35 cellular contexts compared by ENCODE assay signal in the genomic region with DNA sequence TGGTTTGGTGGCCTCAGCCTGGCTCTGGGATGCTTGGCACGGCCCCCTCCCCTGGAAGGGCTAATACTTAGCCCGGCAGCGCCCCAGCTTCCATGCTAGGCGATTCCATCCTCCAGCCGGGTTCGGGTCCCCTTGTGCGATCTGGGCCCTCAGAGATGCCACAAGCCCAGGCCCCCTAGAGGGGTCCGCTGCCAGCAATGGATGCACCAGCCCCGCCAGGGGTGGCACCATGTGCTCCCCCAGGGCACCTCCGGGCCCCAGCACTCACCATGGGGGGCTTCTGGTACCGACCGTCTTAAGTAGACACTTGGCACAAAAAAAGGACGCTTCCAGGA.
"Had no signal": no experiment of that assay in that cellular context is flagged by ENCODE, and none has a peak within 500 bp of the region (broad histone marks: within the 10 kb centered on the region; RNA-seq: fewer than 3 reads in every experiment).

No MANE protein-coding gene starts in this region.

- H2AFZ ChIP-seq: parathyroid adenoma had no signal

- FAIRE-seq: colon, endometrium, islet of Langerhans, small intestine had no signal

- H3K27ac Mint-ChIP-seq: dendritic cell treated with granulocyte-macrophage colony-stimulating factor and Interleukin-4, amounts not matched to agents 40 ng/mL and 50 ng/mL, for 4 days; memory B cell; mesothelial cell of epicardium; natural killer cell treated with Interleukin-12 subunit alpha and Interleukin-12 subunit beta and Interleukin-15 and Interleukin-18, amount 100 ng/mL, for 72 hours; stimulated activated effector memory CD8-positive, alpha-beta T cell treated with anti-CD3 and anti-CD28 coated beads, Interleukin-12 subunit alpha, Interleukin-12 subunit beta, amount 100 ng/mL, for 72 hours had no signal

- H3K27ac ChIP-seq: esophagus squamous epithelium, heart right ventricle, left ventricle myocardium inferior, neutrophil, parathyroid adenoma, prostate gland, stomach, thyroid gland had no signal

- H3K9me3 ChIP-seq: esophagus squamous epithelium, heart right ventricle, left ventricle myocardium inferior, mucosa of descending colon, neutrophil, prostate gland, thyroid gland had no signal

- ATAC-seq: left colon; mucosa of descending colon; stimulated activated effector memory CD8-positive, alpha-beta T cell treated with anti-CD3 and anti-CD28 coated beads, Interleukin-12 subunit alpha, Interleukin-12 subunit beta, amount 100 ng/mL, for 72 hours had no signal

- H3K4me1 Mint-ChIP-seq: mesothelial cell of epicardium, neural crest cell had no signal

- H3K4me3 ChIP-seq: esophagus squamous epithelium, heart right ventricle, left ventricle myocardium inferior, lung, mucosa of descending colon, prostate gland, stomach, thyroid gland had no signal

- H3K9ac ChIP-seq: parathyroid adenoma had no signal

- H3K79me2 ChIP-seq: parathyroid adenoma had no signal

- H3K27me3 ChIP-seq: thyroid gland had no signal

- H3K36me3 ChIP-seq: esophagus squamous epithelium, heart right ventricle, left ventricle myocardium inferior, neutrophil, prostate gland, stomach, thyroid gland had no signal

- H3K9me3 Mint-ChIP-seq: dendritic cell treated with granulocyte-macrophage colony-stimulating factor and Interleukin-4, amounts not matched to agents 40 ng/mL and 50 ng/mL, for 4 days; memory B cell; mesothelial cell of epicardium; naive B cell; natural killer cell treated with Interleukin-12 subunit alpha and Interleukin-12 subunit beta and Interleukin-15 and Interleukin-18, amount 100 ng/mL, for 72 hours; neural crest cell; stimulated activated effector memory CD8-positive, alpha-beta T cell treated with anti-CD3 and anti-CD28 coated beads, Interleukin-12 subunit alpha, Interleukin-12 subunit beta, amount 100 ng/mL, for 72 hours had no signal

- DNase-seq: caudate nucleus; cerebellar nuclear complex; effector memory CD4-positive, alpha-beta T cell; erythroblast; esophagus squamous epithelium; foreskin melanocyte; glutamatergic neuron; heart right ventricle; hippocampal formation; left colon; left ventricle myocardium inferior; mucosa of descending colon; naive B cell; right cardiac atrium; small intestine; stimulated activated CD4-positive, alpha-beta T cell treated with anti-CD3 and anti-CD28 coated beads, Interleukin-12 subunit alpha, Interleukin-12 subunit beta, amount 100 ng/mL, for 4 hours; stimulated activated CD4-positive, alpha-beta T cell treated with anti-CD3 and anti-CD28 coated beads, Interleukin-1b, Interleukin-23, amount 100 ng/mL, for 48 hours; stimulated activated CD4-positive, alpha-beta T cell treated with anti-CD3 and anti-CD28 coated beads, Interleukin-4, amount 100 ng/mL, for 1 hour; stimulated activated naive CD4-positive, alpha-beta T cell treated with Interleukin-2 at 50 U/mL for 16 hours; stomach; thyroid gland; trophoblast cell had no signal

- H3K4me3 Mint-ChIP-seq: dendritic cell treated with granulocyte-macrophage colony-stimulating factor and Interleukin-4, amounts not matched to agents 40 ng/mL and 50 ng/mL, for 4 days; memory B cell; mesothelial cell of epicardium; natural killer cell treated with Interleukin-12 subunit alpha and Interleukin-12 subunit beta and Interleukin-15 and Interleukin-18, amount 100 ng/mL, for 72 hours; neural crest cell; stimulated activated effector memory CD8-positive, alpha-beta T cell treated with anti-CD3 and anti-CD28 coated beads, Interleukin-12 subunit alpha, Interleukin-12 subunit beta, amount 100 ng/mL, for 72 hours had no signal

- H3K4me1 ChIP-seq: parathyroid adenoma, prostate gland had no signal

- H3K36me3 Mint-ChIP-seq: memory B cell; mesothelial cell of epicardium; naive B cell; natural killer cell treated with Interleukin-12 subunit alpha and Interleukin-12 subunit beta and Interleukin-15 and Interleukin-18, amount 100 ng/mL, for 72 hours; stimulated activated effector memory CD8-positive, alpha-beta T cell treated with anti-CD3 and anti-CD28 coated beads, Interleukin-12 subunit alpha, Interleukin-12 subunit beta, amount 100 ng/mL, for 72 hours had no signal
